Comparison of ENCODE assay signal across 8 cellular contexts in the genomic region with DNA sequence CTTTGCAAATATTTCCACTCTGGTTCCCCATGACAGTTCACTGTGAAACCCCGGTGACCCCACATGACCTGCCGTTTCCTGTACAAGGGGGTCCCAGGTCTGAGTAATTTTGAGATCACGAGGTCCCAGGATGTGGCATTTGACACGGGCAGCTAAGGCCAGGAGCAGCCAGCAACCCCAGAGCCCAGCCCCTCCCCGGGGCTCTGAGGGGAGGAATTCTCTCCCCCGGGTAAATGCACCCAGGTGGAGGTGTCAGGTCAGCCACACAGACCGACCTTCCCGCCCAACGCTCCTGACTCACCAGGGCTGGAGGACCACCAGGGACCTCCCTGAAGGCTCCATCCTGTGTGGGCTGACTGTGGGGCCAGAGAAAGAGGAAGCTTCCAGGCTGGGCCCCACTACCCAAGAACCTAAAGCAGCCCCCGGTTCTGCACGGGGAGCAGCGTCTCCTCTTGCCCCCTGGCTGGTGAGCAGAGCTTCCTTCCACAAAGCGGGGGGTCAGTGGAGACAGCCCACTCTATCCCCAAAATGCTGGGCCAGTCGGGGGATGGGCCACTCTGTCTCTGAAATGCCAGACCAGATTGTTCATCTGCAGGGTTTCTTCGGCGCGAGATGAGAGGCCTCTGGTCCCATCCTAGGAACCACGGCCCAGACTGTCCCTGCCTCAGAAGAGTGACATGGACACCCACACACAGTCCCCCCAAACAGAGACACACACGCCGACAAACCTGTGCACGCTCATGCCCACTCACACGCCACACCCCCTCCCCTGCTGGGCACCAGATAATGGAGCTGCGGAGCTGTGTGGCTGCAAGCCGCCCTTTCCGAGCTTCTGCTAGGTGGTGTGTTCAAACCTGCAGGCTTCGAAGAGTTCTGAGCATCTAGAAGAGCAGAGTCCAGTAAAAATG. TPM values are rescaled to one million over a fixed set of nuclear protein-coding genes. Genes with fewer than 3 reads are reported as not detected.
DNase-seq lines count a peak whose midpoint lies in the region; ATAC-seq, FAIRE-seq and TF ChIP-seq lines count a peak whose summit lies in the region.

No MANE protein-coding gene starts in this region.

- H3K4me3 Mint-ChIP-seq in naive thymus-derived CD4-positive, alpha-beta T cell = peak overlapping the region in 1 of 10 donors; percentile 62

- no peak for FAIRE-seq in GM12891 (lab: Jason Lieb, UNC)

- H3K4me1 ChIP-seq in naive thymus-derived CD4-positive, alpha-beta T cell (ENCODE audit: control insufficient read depth in 2 of 2, insufficient read depth in 2 of 2, low read length in 2 of 2) = peaks cover 31 to 34% of the 10 kb centered on the region in 2 donors

- peaks cover 0 to 2% (median 0%) of the 10 kb centered on the region in 5 donors for H3K27me3 Mint-ChIP-seq in naive thymus-derived CD4-positive, alpha-beta T cell

- no peaks in the 10 kb centered on the region for H3K9me3 ChIP-seq in naive thymus-derived CD4-positive, alpha-beta T cell (ENCODE audit: control insufficient read depth in 2 of 3, low read length in 3 of 3)
- no peaks in the 10 kb centered on the region for H3K9me3 ChIP-seq in MG63

- peaks cover 16 to 46% (median 28%) of the 10 kb centered on the region in 7 donors for H3K4me1 Mint-ChIP-seq in naive thymus-derived CD4-positive, alpha-beta T cell

- intact Hi-C loops in naive thymus-derived CD4-positive, alpha-beta T cell (cut with micrococcal nuclease) = loop anchor here in 1 of 2 donors (5.0 kb wide), 1 partner anchor 317 kb away; a partner anchor contains a TSS

- no peak overlapping the region for H3K4me3 ChIP-seq in naive thymus-derived CD4-positive, alpha-beta T cell (ENCODE audit: low read length)
- H3K4me3 ChIP-seq in MG63 = no peak overlapping the region

- DNase-seq in GM12891 (ENCODE audit: insufficient read length, low spot score) (no peak), NCI-H69 (lab: John Stamatoyannopoulos, UW) (no peak), MG63 (no peak), cerebellar cortex (ENCODE audit: low spot score) (no peak)
- peak; percentile 55 to 64 for DNase-seq in activated CD4-positive, alpha-beta T cell treated with anti-CD3 and anti-CD28 coated beads, Interleukin-2, amount 50 U/mL, for 48 hours
- DNase-seq in naive thymus-derived CD4-positive, alpha-beta T cell = peak in 1 of 9 donors; percentile 54

- no peaks in the 10 kb centered on the region for H3K36me3 ChIP-seq in naive thymus-derived CD4-positive, alpha-beta T cell (ENCODE audit: control insufficient read depth in 2 of 3, insufficient read depth in 3 of 3, low read length in 3 of 3)
- H3K36me3 ChIP-seq in MG63 = no peaks in the 10 kb centered on the region

- CTCF ChIA-PET in naive thymus-derived CD4-positive, alpha-beta T cell (lab: Charles Lee) = interaction anchor here (1.3 kb wide), 1 partner anchor 119 kb away, joined by 4 read pairs; no protein-coding TSS in a partner anchor

- H3K27me3 ChIP-seq in naive thymus-derived CD4-positive, alpha-beta T cell (ENCODE audit: control insufficient read depth in 2 of 2, insufficient read depth in 2 of 2, low read length in 2 of 2) = no peaks in the 10 kb centered on the region
- no peaks in the 10 kb centered on the region for H3K27me3 ChIP-seq in MG63

- peak; percentile 42 for ATAC-seq in HG02763 (IDR thresholded peaks at IDR 0.05; ENCODE audit: unreplicated experiment)
- ATAC-seq in naive thymus-derived CD4-positive, alpha-beta T cell = peak; percentile 40
- ATAC-seq in HG03095 (IDR thresholded peaks at IDR 0.05; ENCODE audit: unreplicated experiment) = no peak

- H3K9me3 Mint-ChIP-seq in naive thymus-derived CD4-positive, alpha-beta T cell = no peaks in the 10 kb centered on the region

- H3K27ac Mint-ChIP-seq in naive thymus-derived CD4-positive, alpha-beta T cell = peak overlapping the region in 4 of 9 donors; percentile 46 to 90 (median 59)

- TF ChIP-seq POLR2A in GM12891 (IDR thresholded peaks at IDR 0.05; ENCODE audit: low read depth, low read length) = no peak

- no peak overlapping the region for H3K27ac ChIP-seq in naive thymus-derived CD4-positive, alpha-beta T cell (ENCODE audit: low read depth, low read length)

- no peaks in the 10 kb centered on the region for H3K36me3 Mint-ChIP-seq in naive thymus-derived CD4-positive, alpha-beta T cell

- POLR2A ChIA-PET in naive thymus-derived CD4-positive, alpha-beta T cell (lab: Charles Lee) = no interaction called here

TF ChIP-seq in GM12891, 5 proteins besides CTCF, POLR2A, EP300 and RAD21:
- TF ChIP-seq SPI1 (IDR thresholded peaks at IDR 0.05; ENCODE audit: low read depth, low read length) = 0 out of 2 replicates have a peak, but pooled peaks have one; percentile 18
- no peak for TF ChIP-seq TAF1 (IDR thresholded peaks at IDR 0.05; ENCODE audit: low read depth, low read length)

RNA-seq across cellular contexts. Expression of a gene that starts 23.4 kb away (rescaled TPM):
- polyA plus RNA-seq in GM12891 (2012; ENCODE audit: low read depth, missing spikeins) = 11.7 TPM
- total RNA-seq in naive thymus-derived CD4-positive, alpha-beta T cell = 10 to 100 TPM in 1 of 5 experiments, 1 to 10 TPM in 2, under 1 TPM in 2; 0.81 to 45.5 (median 1.4) TPM
- under 1 TPM; 0.36 to 0.39 TPM for polyA plus RNA-seq in naive thymus-derived CD4-positive, alpha-beta T cell
- total RNA-seq in MG63 (2014; rRNA removed; shearing (Covaris generic); ENCODE audit: low replicate concordance) = 10.7 and 23.0 TPM in 2 replicates

Comparison
In these comparisons a context has a peak if more than half of its experiments do, and no peak if none do; other contexts are left out.
1. DNase-seq: peak in activated CD4-positive, alpha-beta T cell treated with anti-CD3 and anti-CD28 coated beads, Interleukin-2, amount 50 U/mL, for 48 hours (2 of 2); none in GM12891 (single experiment), NCI-H69 (single experiment), MG63 (single experiment) and cerebellar cortex (single experiment).